In genomic region chr19:46016426-46017094, GRCh38 we compare ENCODE assay signal across 8 cellular contexts. TPM values are rescaled to one million over a fixed set of nuclear protein-coding genes. Genes with fewer than 3 reads are reported as not detected.
A peak's percentile ranks its signal among the peaks of the same experiment; 100 is the strongest.
DNase-seq lines count a peak whose midpoint lies in the region; ATAC-seq and TF ChIP-seq lines count a peak whose summit lies in the region.

No MANE protein-coding gene starts in this region.

- peaks cover 8% of the 10 kb centered on the region for H3K36me3 Mint-ChIP-seq in activated CD8-positive, alpha-beta memory T cell treated with anti-CD3 and anti-CD28 coated beads, Interleukin-2, amount 10 ng/mL, durations not matched to agents 7 days and 5 days
- peaks cover 3% of the 10 kb centered on the region for H3K36me3 Mint-ChIP-seq in endodermal cell (ENCODE audit: low read depth)

- no peaks in the 10 kb centered on the region for H3K9me3 Mint-ChIP-seq in activated CD8-positive, alpha-beta memory T cell treated with anti-CD3 and anti-CD28 coated beads, Interleukin-2, amount 10 ng/mL, durations not matched to agents 7 days and 5 days (ENCODE audit: low read depth)
- no peaks in the 10 kb centered on the region for H3K9me3 Mint-ChIP-seq in endodermal cell

- peaks cover 14% of the 10 kb centered on the region for H3K27me3 Mint-ChIP-seq in activated CD8-positive, alpha-beta memory T cell treated with anti-CD3 and anti-CD28 coated beads, Interleukin-2, amount 10 ng/mL, durations not matched to agents 7 days and 5 days
- H3K27me3 Mint-ChIP-seq in endodermal cell (ENCODE audit: insufficient read depth), result peaks cover 38% of the 10 kb centered on the region

- peak overlapping the region; percentile 70 for H3K4me3 ChIP-seq in endodermal cell (ENCODE audit: low read length)

- H3K36me3 ChIP-seq in endodermal cell (ENCODE audit: control insufficient read depth, insufficient read depth, low read length), result no peaks in the 10 kb centered on the region

- H3K27ac Mint-ChIP-seq in activated CD8-positive, alpha-beta memory T cell treated with anti-CD3 and anti-CD28 coated beads, Interleukin-2, amount 10 ng/mL, durations not matched to agents 7 days and 5 days, result peak overlapping the region; percentile 61
- H3K27ac Mint-ChIP-seq in endodermal cell, result peak overlapping the region; percentile 30

- H3K27me3 ChIP-seq in endodermal cell (ENCODE audit: control insufficient read depth, insufficient read depth, low read length, poor library complexity, severe bottlenecking), result peaks cover 38% of the 10 kb centered on the region

- H3K4me1 ChIP-seq in endodermal cell (ENCODE audit: control insufficient read depth, insufficient read depth, low read length), result no peaks in the 10 kb centered on the region

- WGBS in endodermal cell (ENCODE audit: insufficient coverage in 1 of 2, insufficient read length in 1 of 2), 2 experiments, result 3 to 4% methylated on average over 23 to 48 of the region's 48 CpGs

- H3K9ac ChIP-seq in endodermal cell (ENCODE audit: extremely low read depth, low read length, poor library complexity, severe bottlenecking), result no peak overlapping the region

- H3K4me1 Mint-ChIP-seq in activated CD8-positive, alpha-beta memory T cell treated with anti-CD3 and anti-CD28 coated beads, Interleukin-2, amount 10 ng/mL, durations not matched to agents 7 days and 5 days, result peaks cover 15% of the 10 kb centered on the region
- H3K4me1 Mint-ChIP-seq in endodermal cell, result peaks cover 11% of the 10 kb centered on the region

- peak; percentile 56 for ATAC-seq in HG03432 (IDR thresholded peaks at IDR 0.05; ENCODE audit: unreplicated experiment)
- peak; percentile 69 for ATAC-seq in activated CD8-positive, alpha-beta memory T cell treated with anti-CD3 and anti-CD28 coated beads, Interleukin-2, amount 10 ng/mL, durations not matched to agents 7 days and 5 days
- ATAC-seq in HG03442 (IDR thresholded peaks at IDR 0.05; ENCODE audit: unreplicated experiment), result no peak

- peak; percentile 93 for TF ChIP-seq CTCF in endodermal cell (conservative IDR thresholded peaks at IDR 0.05)

- DNase-seq in EL (peak; percentile 75), NCI-H748 treated with DMSO at 0.1 percent for 48 hours (lab: John Stamatoyannopoulos, UW) (peak; percentile 84), endodermal cell (peak; percentile 96), midbrain (lab: John Stamatoyannopoulos, UW) (peak; percentile 84)
- peak; percentile 85 for DNase-seq in activated CD8-positive, alpha-beta memory T cell treated with anti-CD3 and anti-CD28 coated beads, Interleukin-2, amount 10 ng/mL, durations not matched to agents 7 days and 5 days
- DNase-seq in stimulated activated CD8-positive, alpha-beta memory T cell treated with anti-CD3 and anti-CD28 coated beads, Interleukin-15, amount 100 ng/mL, for 4 hours (ENCODE audit: low read depth in 2 of 2), result peak; percentile 54 to 60

- H3K9me3 ChIP-seq in endodermal cell (ENCODE audit: control insufficient read depth, low read length), result no peaks in the 10 kb centered on the region

- CTCF ChIA-PET in activated CD8-positive, alpha-beta memory T cell treated with anti-CD3 and anti-CD28 coated beads, Interleukin-2, amount 10 ng/mL, durations not matched to agents 7 days and 5 days (lab: Charles Lee), result interaction anchor here (0.6 to 2.7 kb wide), 27 partner anchors 10 to 341 kb away, joined by 3 to 20 read pairs (median 4); partner anchors contain the start of genes CCDC61, FOXA3, MYPOP and NANOS2

- H3K27ac ChIP-seq in endodermal cell (ENCODE audit: low read depth, low read length), result no peak overlapping the region

- H3K4me3 Mint-ChIP-seq in activated CD8-positive, alpha-beta memory T cell treated with anti-CD3 and anti-CD28 coated beads, Interleukin-2, amount 10 ng/mL, durations not matched to agents 7 days and 5 days, result peak overlapping the region; percentile 78
- peak overlapping the region; percentile 48 for H3K4me3 Mint-ChIP-seq in endodermal cell

RNA-seq across cellular contexts. Expression of gene PGLYRP1, which starts 6.3 kb away (rescaled TPM):
- not detected for total RNA-seq in activated CD8-positive, alpha-beta memory T cell treated with anti-CD3 and anti-CD28 coated beads, Interleukin-2, amount 10 ng/mL, durations not matched to agents 7 days and 5 days
- not detected for total RNA-seq in endodermal cell
- not detected for polyA plus RNA-seq in endodermal cell (2013, experiment 1 of 2)
- not detected for polyA plus RNA-seq in endodermal cell (2013, experiment 2 of 2)

RNA-seq across cellular contexts. Expression of gene CCDC61, which starts 21.3 kb away (rescaled TPM):
- total RNA-seq in activated CD8-positive, alpha-beta memory T cell treated with anti-CD3 and anti-CD28 coated beads, Interleukin-2, amount 10 ng/mL, durations not matched to agents 7 days and 5 days, result 10 to 100 TPM; 24.4 to 35.1 TPM
- 10 to 100 TPM; 23.2 to 23.6 TPM for total RNA-seq in endodermal cell
- 12.8 TPM for polyA plus RNA-seq in endodermal cell (2013, experiment 1 of 2)
- 9.6 TPM for polyA plus RNA-seq in endodermal cell (2013, experiment 2 of 2)

RNA-seq across cellular contexts. Expression of gene IGFL4, which starts 24.2 kb away (rescaled TPM):
- not detected for total RNA-seq in activated CD8-positive, alpha-beta memory T cell treated with anti-CD3 and anti-CD28 coated beads, Interleukin-2, amount 10 ng/mL, durations not matched to agents 7 days and 5 days
- total RNA-seq in endodermal cell, result under 1 TPM; 0.33 to 0.60 TPM
- 0.11 TPM for polyA plus RNA-seq in endodermal cell (2013, experiment 1 of 2)
- 0.33 TPM for polyA plus RNA-seq in endodermal cell (2013, experiment 2 of 2)

RNA-seq across cellular contexts. Expression of gene NOVA2, which starts 42.9 kb away (rescaled TPM):
- total RNA-seq in activated CD8-positive, alpha-beta memory T cell treated with anti-CD3 and anti-CD28 coated beads, Interleukin-2, amount 10 ng/mL, durations not matched to agents 7 days and 5 days, result under 1 TPM; 0.02 to 0.18 TPM
- total RNA-seq in endodermal cell, result under 1 TPM; 0.64 to 0.91 TPM
- 25.8 TPM for polyA plus RNA-seq in endodermal cell (2013, experiment 1 of 2)
- polyA plus RNA-seq in endodermal cell (2013, experiment 2 of 2), result 23.3 TPM
